Comparison of ENCODE assay signal across 33 cellular contexts in genomic region chr9:106092083-106092482, GRCh38.
"Had no signal": no experiment of that assay in that cellular context is flagged by ENCODE, and none has a peak within 500 bp of the region (broad histone marks: within the 10 kb centered on the region; RNA-seq: fewer than 3 reads in every experiment).

No MANE protein-coding gene starts in this region.

- H3K4me3 Mint-ChIP-seq: activated B cell treated with CpG ODN at 0.5 μM for 24 hours; activated CD4-positive, alpha-beta memory T cell treated with anti-CD3 and anti-CD28 coated beads for 36 hours; activated naive CD8-positive, alpha-beta T cell treated with anti-CD3 and anti-CD28 coated beads for 36 hours; activated T-helper 17 cell treated with anti-CD3 and anti-CD28 coated beads, Interleukin-2, amount 50 U/mL, for 72 hours; central memory CD8-positive, alpha-beta T cell had no signal

- H3K36me3 ChIP-seq: ascending aorta, cardiac muscle cell, colonic mucosa, SJCRH30 had no signal

- H3K4me3 ChIP-seq: ascending aorta, cardiac muscle cell, colonic mucosa, SJCRH30, SK-N-MC had no signal

- H3K4me1 ChIP-seq: ascending aorta, colonic mucosa, SJCRH30 had no signal

- H3K27ac Mint-ChIP-seq: activated B cell treated with CpG ODN at 0.5 μM for 24 hours; activated CD4-positive, alpha-beta memory T cell treated with anti-CD3 and anti-CD28 coated beads for 36 hours; activated naive CD8-positive, alpha-beta T cell treated with anti-CD3 and anti-CD28 coated beads for 36 hours; activated T-helper 17 cell treated with anti-CD3 and anti-CD28 coated beads, Interleukin-2, amount 50 U/mL, for 72 hours had no signal

- DNase-seq: activated B cell treated with CpG ODN at 0.5 μM for 24 hours; activated CD4-positive, alpha-beta memory T cell treated with anti-CD3 and anti-CD28 coated beads for 36 hours; activated CD4-positive, alpha-beta T cell treated with anti-CD3 and anti-CD28 coated beads for 4 hours; activated CD4-positive, alpha-beta T cell treated with anti-CD3 and anti-CD28 coated beads, Interleukin-2, amount 50 U/mL, for 1 hour; activated CD4-positive, CD25-positive, alpha-beta regulatory T cell treated with anti-CD3 and anti-CD28 coated beads, Interleukin-2, amount 50 U/mL, for 72 hours; activated CD8-positive, alpha-beta memory T cell treated with anti-CD3 and anti-CD28 coated beads, Interleukin-2, amount 50 U/mL, for 4 hours; activated effector memory CD4-positive, alpha-beta T cell treated with anti-CD3 and anti-CD28 coated beads, Interleukin-2, amount 50 U/mL, for 16 hours; activated naive CD4-positive, alpha-beta T cell; activated naive CD4-positive, alpha-beta T cell treated with anti-CD3 and anti-CD28 coated beads, Interleukin-2, amount 50 U/mL, for 16 hours; activated naive CD8-positive, alpha-beta T cell treated with anti-CD3 and anti-CD28 coated beads for 36 hours; activated T-cell treated with anti-CD3 and anti-CD28 coated beads for 4 hours; activated T-cell treated with anti-CD3 and anti-CD28 coated beads, Interleukin-2, amount 50 U/mL, for 48 hours; amniotic stem cell; colonic mucosa; NCI-H1092 treated with DMSO at 0.1 percent for 48 hours; NCI-H1417; NCI-H146; NCI-H187; NCI-H2029 treated with DMSO at 0.1 percent for 48 hours; NCI-H2107; NCI-H2171; NCI-H510A; NCI-H69; NK-92 treated with Interleukin-12 subunit alpha and Interleukin-12 subunit beta, amount 100 ng/mL, for 24 hours; SHP77; SJCRH30; T1000 had no signal

- H3K4me1 Mint-ChIP-seq: activated B cell treated with CpG ODN at 0.5 μM for 24 hours; activated naive CD8-positive, alpha-beta T cell treated with anti-CD3 and anti-CD28 coated beads for 36 hours; activated T-helper 17 cell treated with anti-CD3 and anti-CD28 coated beads, Interleukin-2, amount 50 U/mL, for 72 hours; central memory CD8-positive, alpha-beta T cell had no signal

- H3K36me3 Mint-ChIP-seq: activated CD4-positive, alpha-beta memory T cell treated with anti-CD3 and anti-CD28 coated beads for 36 hours; activated naive CD8-positive, alpha-beta T cell treated with anti-CD3 and anti-CD28 coated beads for 36 hours had no signal

- H3K27me3 ChIP-seq: ascending aorta, cardiac muscle cell, colonic mucosa, SJCRH30 had no signal

- FAIRE-seq: TTC549 had no signal

- ATAC-seq: activated T-helper 17 cell treated with anti-CD3 and anti-CD28 coated beads, Interleukin-2, amount 50 U/mL, for 72 hours had no signal

- H3K27ac ChIP-seq: ascending aorta, cardiac muscle cell, colonic mucosa, SJCRH30, SK-N-MC had no signal

- H3K9me3 ChIP-seq: colonic mucosa had no signal

- H3K27me3 Mint-ChIP-seq: activated B cell treated with CpG ODN at 0.5 μM for 24 hours; activated CD4-positive, alpha-beta memory T cell treated with anti-CD3 and anti-CD28 coated beads for 36 hours; activated naive CD8-positive, alpha-beta T cell treated with anti-CD3 and anti-CD28 coated beads for 36 hours; activated T-helper 17 cell treated with anti-CD3 and anti-CD28 coated beads, Interleukin-2, amount 50 U/mL, for 72 hours; central memory CD8-positive, alpha-beta T cell had no signal
